ENCODE assay signal across 22 cellular contexts in the genomic region with DNA sequence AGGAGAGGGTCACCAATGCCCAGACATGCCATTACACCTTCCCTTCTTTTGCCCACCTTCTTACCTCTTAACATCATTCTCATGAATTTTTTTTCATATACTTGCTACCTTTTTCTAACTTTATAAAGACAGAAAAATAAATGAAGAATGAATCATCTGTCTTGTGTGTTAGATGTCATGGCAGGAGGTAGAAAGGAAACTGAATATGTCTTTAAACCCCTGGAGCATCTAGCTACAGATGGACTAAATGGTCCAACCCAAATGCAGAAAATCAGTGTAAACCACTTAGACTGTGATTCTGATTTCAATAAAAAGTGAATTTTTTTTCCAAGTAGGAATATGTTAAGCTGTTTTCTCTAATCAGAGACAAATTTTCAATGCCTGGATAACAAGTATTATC. TPM values are rescaled to one million over a fixed set of nuclear protein-coding genes. Genes with fewer than 3 reads are reported as not detected.
DNase-seq lines count a peak whose midpoint lies in the region; TF ChIP-seq lines count a peak whose summit lies in the region.
"Had no signal": no experiment of that assay in that cellular context is flagged by ENCODE, and none has a peak within 500 bp of the region (broad histone marks: within the 10 kb centered on the region; RNA-seq: fewer than 3 reads in every experiment).

No MANE protein-coding gene starts in this region.

- intact Hi-C loops in activated naive CD4-positive, alpha-beta T cell treated with anti-CD3 and anti-CD28 coated beads for 36 hours (cut with micrococcal nuclease) = no loop called here

- CTCF ChIA-PET in activated naive CD4-positive, alpha-beta T cell treated with anti-CD3 and anti-CD28 coated beads for 36 hours (lab: Charles Lee) = no interaction called here
- CTCF ChIA-PET in CD8-positive, alpha-beta memory T cell (lab: Charles Lee) = no interaction called here

- peak overlapping the region; percentile 35; the same call in 1 of the 2 replicates for H3K27ac ChIP-seq in MM.1S (ENCODE audit: low read length)
- H3K27ac ChIP-seq in CD8-positive, alpha-beta memory T cell (ENCODE audit: low read depth, low read length) = no peak overlapping the region
- H3K27ac ChIP-seq: BLaER1 had no signal

- no peak overlapping the region for H2AFZ ChIP-seq in MM.1S (ENCODE audit: low read length)

- H3K9me3 ChIP-seq in MM.1S (replicated peaks; ENCODE audit: insufficient read depth, low read length) = no peaks in the 10 kb centered on the region
- H3K9me3 ChIP-seq in CD8-positive, alpha-beta memory T cell (ENCODE audit: low read length) = no peaks in the 10 kb centered on the region

- peaks cover 5% of the 10 kb centered on the region for H3K9me3 Mint-ChIP-seq in activated naive CD4-positive, alpha-beta T cell treated with anti-CD3 and anti-CD28 coated beads for 36 hours
- peaks cover 0 to 6% (median 0%) of the 10 kb centered on the region in 5 donors for H3K9me3 Mint-ChIP-seq in CD8-positive, alpha-beta memory T cell

- POLR2A ChIA-PET in CD8-positive, alpha-beta memory T cell (lab: Charles Lee) = interaction anchor here (0.5 kb wide), 1 partner anchor 36 kb away, joined by 3 read pairs; no protein-coding TSS in a partner anchor

- no peaks in the 10 kb centered on the region for H3K36me3 ChIP-seq in MM.1S (replicated peaks; ENCODE audit: insufficient read depth, low read length)
- H3K36me3 ChIP-seq in CD8-positive, alpha-beta memory T cell (ENCODE audit: insufficient read depth, low read length) = no peaks in the 10 kb centered on the region
- H3K36me3 ChIP-seq: BLaER1 had no signal

- no peak overlapping the region for H3K9ac ChIP-seq in MM.1S (ENCODE audit: low read length)
- H3K9ac ChIP-seq: BLaER1 had no signal

- H3K4me3 ChIP-seq in MM.1S (ENCODE audit: low read length) = no peak overlapping the region
- no peak overlapping the region for H3K4me3 ChIP-seq in CD8-positive, alpha-beta memory T cell (ENCODE audit: low read length)
- H3K4me3 ChIP-seq: BLaER1 had no signal

- peaks cover 15% of the 10 kb centered on the region for H3K4me1 ChIP-seq in MM.1S (ENCODE audit: low read length)
- peaks cover 14% of the 10 kb centered on the region for H3K4me1 ChIP-seq in CD8-positive, alpha-beta memory T cell (ENCODE audit: insufficient read depth, low read length)
- H3K4me1 ChIP-seq: BLaER1 had no signal

- H3K9me2 ChIP-seq in MM.1S (replicated peaks; ENCODE audit: insufficient read depth, low read length) = no peaks in the 10 kb centered on the region

- H3F3A ChIP-seq in MM.1S (ENCODE audit: insufficient read depth, low read length) = peaks cover 6% of the 10 kb centered on the region

- H3K79me2 ChIP-seq in MM.1S (ENCODE audit: low read length) = no peaks in the 10 kb centered on the region

- H3K27me3 ChIP-seq in MM.1S (replicated peaks; ENCODE audit: insufficient read depth, low read length) = no peaks in the 10 kb centered on the region
- H3K27me3 ChIP-seq in CD8-positive, alpha-beta memory T cell (ENCODE audit: insufficient read depth, low read length, poor library complexity, severe bottlenecking) = no peaks in the 10 kb centered on the region
- H3K27me3 ChIP-seq: BLaER1 had no signal

- peak overlapping the region; percentile 5 for H3K4me3 Mint-ChIP-seq in activated naive CD4-positive, alpha-beta T cell treated with anti-CD3 and anti-CD28 coated beads for 36 hours
- no peak overlapping the region for H3K4me3 Mint-ChIP-seq in CD8-positive, alpha-beta memory T cell
- H3K4me3 Mint-ChIP-seq: IgD-negative memory B cell had no signal

- no peak for TF ChIP-seq CTCF in MM.1S (IDR thresholded peaks at IDR 0.05; ENCODE audit: low read length)

- H3K4me2 ChIP-seq in MM.1S (ENCODE audit: low read depth, low read length) = peak overlapping the region; percentile 28
- H3K4me2 ChIP-seq: BLaER1 had no signal

- no peak for DNase-seq in activated naive CD4-positive, alpha-beta T cell treated with anti-CD3 and anti-CD28 coated beads for 36 hours
- no peak for DNase-seq in activated naive CD4-positive, alpha-beta T cell (lab: John Stamatoyannopoulos, UW)
- peak; percentile 47 for DNase-seq in ELR (ENCODE audit: low read depth)
- DNase-seq in MM.1S = no peak
- peak; percentile 17 for DNase-seq in iris pigment epithelial cell (ENCODE audit: low read depth)
- DNase-seq in putamen (ENCODE audit: low spot score) = no peak
- no peak for DNase-seq in CD8-positive, alpha-beta memory T cell
- DNase-seq: DND-41, GOT3, HCEC 1CT, Karpas-422, NCI-H1048, NCI-H1417 treated with DMSO at 0.1 percent for 48 hours, NCI-H187 treated with DMSO at 0.1 percent for 48 hours, NCI-H2107, NCI-H446 treated with DMSO at 0.1 percent for 48 hours, NCI-H526 treated with DMSO at 0.1 percent for 48 hours, PC-3, SHP77 had no signal

- peaks cover 2% of the 10 kb centered on the region for H3K36me3 Mint-ChIP-seq in activated naive CD4-positive, alpha-beta T cell treated with anti-CD3 and anti-CD28 coated beads for 36 hours (ENCODE audit: low read depth)
- H3K36me3 Mint-ChIP-seq in CD8-positive, alpha-beta memory T cell = no peaks in the 10 kb centered on the region
- H3K36me3 Mint-ChIP-seq: IgD-negative memory B cell had no signal

- peak overlapping the region; percentile 15 for H3K27ac Mint-ChIP-seq in activated naive CD4-positive, alpha-beta T cell treated with anti-CD3 and anti-CD28 coated beads for 36 hours
- no peak overlapping the region for H3K27ac Mint-ChIP-seq in CD8-positive, alpha-beta memory T cell
- H3K27ac Mint-ChIP-seq: IgD-negative memory B cell had no signal

- no peaks in the 10 kb centered on the region for H3K27me3 Mint-ChIP-seq in activated naive CD4-positive, alpha-beta T cell treated with anti-CD3 and anti-CD28 coated beads for 36 hours (ENCODE audit: low read depth)
- H3K27me3 Mint-ChIP-seq in CD8-positive, alpha-beta memory T cell = peaks cover 0 to 5% of the 10 kb centered on the region in 2 donors
- H3K27me3 Mint-ChIP-seq: CD4-positive, alpha-beta memory T cell; IgD-negative memory B cell had no signal

- H3K4me1 Mint-ChIP-seq in activated naive CD4-positive, alpha-beta T cell treated with anti-CD3 and anti-CD28 coated beads for 36 hours (ENCODE audit: low read depth) = peaks cover 44% of the 10 kb centered on the region
- peaks cover 6 to 15% (median 13%) of the 10 kb centered on the region in 3 donors for H3K4me1 Mint-ChIP-seq in CD8-positive, alpha-beta memory T cell

- H4K20me1 ChIP-seq in MM.1S (ENCODE audit: insufficient read depth, low read length) = no peaks in the 10 kb centered on the region
- H4K20me1 ChIP-seq: BLaER1 had no signal

RNA-seq across cellular contexts. Expression of gene IL6ST, which starts 11.8 kb away (rescaled TPM):
- total RNA-seq in activated naive CD4-positive, alpha-beta T cell treated with anti-CD3 and anti-CD28 coated beads for 36 hours = 100 to 1,000 TPM in 1 of 2 experiments, 10 to 100 TPM in 1; 93.4 to 103 TPM
- 10 to 100 TPM; 52.2 to 60.0 TPM for total RNA-seq in CD8-positive, alpha-beta memory T cell
- 18.1 TPM for polyA plus RNA-seq in CD8-positive, alpha-beta memory T cell

Comparison
In these comparisons a context has a peak if more than half of its experiments do, and no peak if none do; other contexts are left out.
1. DNase-seq: peak in ELR (single experiment) and iris pigment epithelial cell (single experiment); none in activated naive CD4-positive, alpha-beta T cell treated with anti-CD3 and anti-CD28 coated beads for 36 hours (single experiment), activated naive CD4-positive, alpha-beta T cell (0 of 4), MM.1S (single experiment), putamen (single experiment) and CD8-positive, alpha-beta memory T cell (0 of 5).